1 cellular context compared by ENCODE assay signal in the genomic region with DNA sequence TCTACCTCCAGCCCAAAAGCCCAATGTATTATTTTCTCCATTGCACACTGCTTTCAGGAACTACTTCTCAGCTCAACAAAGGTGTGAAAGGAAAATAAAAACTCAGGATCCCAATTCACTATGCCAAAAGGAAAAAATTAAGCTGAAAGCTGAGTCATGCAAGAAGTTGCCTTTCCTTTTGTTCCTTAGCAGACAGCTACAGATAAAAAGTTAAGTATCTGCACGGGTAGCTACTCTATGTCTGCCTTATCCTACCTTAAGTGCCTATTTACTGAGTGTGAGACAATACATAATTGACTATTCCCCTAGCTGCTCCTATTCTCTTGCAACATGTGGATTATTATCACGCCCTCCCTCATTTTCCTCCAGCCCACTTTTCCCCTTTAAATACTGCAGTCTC.
TF ChIP-seq lines count a peak whose summit lies in the region.

No MANE protein-coding gene starts in this region.

TF ChIP-seq in K562, 482 proteins besides CTCF, POLR2A, EP300 and RAD21 (continued from another document):
- TF ChIP-seq, protein P1, sequence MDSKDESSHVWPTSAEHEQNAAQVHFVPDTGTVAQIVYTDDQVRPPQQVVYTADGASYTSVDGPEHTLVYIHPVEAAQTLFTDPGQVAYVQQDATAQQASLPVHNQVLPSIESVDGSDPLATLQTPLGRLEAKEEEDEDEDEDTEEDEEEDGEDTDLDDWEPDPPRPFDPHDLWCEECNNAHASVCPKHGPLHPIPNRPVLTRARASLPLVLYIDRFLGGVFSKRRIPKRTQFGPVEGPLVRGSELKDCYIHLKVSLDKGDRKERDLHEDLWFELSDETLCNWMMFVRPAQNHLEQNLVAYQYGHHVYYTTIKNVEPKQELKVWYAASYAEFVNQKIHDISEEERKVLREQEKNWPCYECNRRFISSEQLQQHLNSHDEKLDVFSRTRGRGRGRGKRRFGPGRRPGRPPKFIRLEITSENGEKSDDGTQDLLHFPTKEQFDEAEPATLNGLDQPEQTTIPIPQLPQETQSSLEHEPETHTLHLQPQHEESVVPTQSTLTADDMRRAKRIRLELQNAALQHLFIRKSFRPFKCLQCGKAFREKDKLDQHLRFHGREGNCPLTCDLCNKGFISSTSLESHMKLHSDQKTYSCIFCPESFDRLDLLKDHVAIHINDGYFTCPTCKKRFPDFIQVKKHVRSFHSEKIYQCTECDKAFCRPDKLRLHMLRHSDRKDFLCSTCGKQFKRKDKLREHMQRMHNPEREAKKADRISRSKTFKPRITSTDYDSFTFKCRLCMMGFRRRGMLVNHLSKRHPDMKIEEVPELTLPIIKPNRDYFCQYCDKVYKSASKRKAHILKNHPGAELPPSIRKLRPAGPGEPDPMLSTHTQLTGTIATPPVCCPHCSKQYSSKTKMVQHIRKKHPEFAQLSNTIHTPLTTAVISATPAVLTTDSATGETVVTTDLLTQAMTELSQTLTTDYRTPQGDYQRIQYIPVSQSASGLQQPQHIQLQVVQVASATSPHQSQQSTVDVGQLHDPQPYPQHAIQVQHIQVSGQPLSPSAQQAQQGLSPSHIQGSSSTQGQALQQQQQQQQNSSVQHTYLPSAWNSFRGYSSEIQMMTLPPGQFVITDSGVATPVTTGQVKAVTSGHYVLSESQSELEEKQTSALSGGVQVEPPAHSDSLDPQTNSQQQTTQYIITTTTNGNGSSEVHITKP (IDR thresholded peaks at IDR 0.05; ENCODE audit: partially characterized antibody), result no peak
- TF ChIP-seq MCM7 (IDR thresholded peaks at IDR 0.05), result no peak
- peak; percentile 92 for TF ChIP-seq C11orf30 (IDR thresholded peaks at IDR 0.05; ENCODE audit: low read depth)
- no peak for TF ChIP-seq LARP7 (IDR thresholded peaks at IDR 0.05)
- TF ChIP-seq HSF4 (CRISPR knock-in tag; IDR thresholded peaks at IDR 0.05; ENCODE audit: borderline replicate concordance), result no peak
- TF ChIP-seq NCOA1 (IDR thresholded peaks at IDR 0.05; ENCODE audit: low read depth), result no peak
- 0 out of 2 replicates have a peak, but pooled peaks have one; percentile 23 for TF ChIP-seq TCF3 (CRISPR knock-in tag; IDR thresholded peaks at IDR 0.05)
- TF ChIP-seq EZH2 (IDR thresholded peaks at IDR 0.05; ENCODE audit: borderline replicate concordance, low read depth, low read length), result no peak
- TF ChIP-seq ZNF212 (CRISPR knock-in tag; IDR thresholded peaks at IDR 0.05), result no peak
- TF ChIP-seq, protein P2, sequence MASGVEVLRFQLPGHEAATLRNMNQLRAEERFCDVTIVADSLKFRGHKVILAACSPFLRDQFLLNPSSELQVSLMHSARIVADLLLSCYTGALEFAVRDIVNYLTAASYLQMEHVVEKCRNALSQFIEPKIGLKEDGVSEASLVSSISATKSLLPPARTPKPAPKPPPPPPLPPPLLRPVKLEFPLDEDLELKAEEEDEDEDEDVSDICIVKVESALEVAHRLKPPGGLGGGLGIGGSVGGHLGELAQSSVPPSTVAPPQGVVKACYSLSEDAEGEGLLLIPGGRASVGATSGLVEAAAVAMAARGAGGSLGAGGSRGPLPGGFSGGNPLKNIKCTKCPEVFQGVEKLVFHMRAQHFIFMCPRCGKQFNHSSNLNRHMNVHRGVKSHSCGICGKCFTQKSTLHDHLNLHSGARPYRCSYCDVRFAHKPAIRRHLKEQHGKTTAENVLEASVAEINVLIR (CRISPR knock-in tag; IDR thresholded peaks at IDR 0.05), result no peak
- TF ChIP-seq U2AF2 (optimal IDR thresholded peaks at IDR 0.05; ENCODE audit: low read depth, low read length), result no peak
- peak; percentile 94 for TF ChIP-seq NFE2 (IDR thresholded peaks at IDR 0.05; ENCODE audit: low read depth)
- no peak for TF ChIP-seq TAF7 (tag; IDR thresholded peaks at IDR 0.05)
- TF ChIP-seq SMARCA4 (IDR thresholded peaks at IDR 0.05), result peak; percentile 86
- TF ChIP-seq, protein P3, sequence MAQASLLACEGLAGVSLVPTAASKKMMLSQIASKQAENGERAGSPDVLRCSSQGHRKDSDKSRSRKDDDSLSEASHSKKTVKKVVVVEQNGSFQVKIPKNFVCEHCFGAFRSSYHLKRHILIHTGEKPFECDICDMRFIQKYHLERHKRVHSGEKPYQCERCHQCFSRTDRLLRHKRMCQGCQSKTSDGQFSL (CRISPR knock-in tag; IDR thresholded peaks at IDR 0.05), result no peak
- TF ChIP-seq, protein P3 (tag; IDR thresholded peaks at IDR 0.05), result no peak
- no peak for TF ChIP-seq ZNF121 (CRISPR knock-in tag; conservative IDR thresholded peaks at IDR 0.05)
- TF ChIP-seq L3MBTL2 (IDR thresholded peaks at IDR 0.05), result peak; percentile 31; the same call in 1 of the 2 replicates
- TF ChIP-seq PML (IDR thresholded peaks at IDR 0.05; ENCODE audit: low read length), result no peak
- TF ChIP-seq KHSRP (IDR thresholded peaks at IDR 0.05), result no peak
- no peak for TF ChIP-seq NELFE (IDR thresholded peaks at IDR 0.05; ENCODE audit: insufficient read depth, insufficient read length)
- TF ChIP-seq SIN3A (IDR thresholded peaks at IDR 0.05; ENCODE audit: borderline replicate concordance in 2 of 2, control insufficient read depth in 1 of 2, low read depth in 2 of 2, low read length in 2 of 2), result no peak
- TF ChIP-seq, protein P4, sequence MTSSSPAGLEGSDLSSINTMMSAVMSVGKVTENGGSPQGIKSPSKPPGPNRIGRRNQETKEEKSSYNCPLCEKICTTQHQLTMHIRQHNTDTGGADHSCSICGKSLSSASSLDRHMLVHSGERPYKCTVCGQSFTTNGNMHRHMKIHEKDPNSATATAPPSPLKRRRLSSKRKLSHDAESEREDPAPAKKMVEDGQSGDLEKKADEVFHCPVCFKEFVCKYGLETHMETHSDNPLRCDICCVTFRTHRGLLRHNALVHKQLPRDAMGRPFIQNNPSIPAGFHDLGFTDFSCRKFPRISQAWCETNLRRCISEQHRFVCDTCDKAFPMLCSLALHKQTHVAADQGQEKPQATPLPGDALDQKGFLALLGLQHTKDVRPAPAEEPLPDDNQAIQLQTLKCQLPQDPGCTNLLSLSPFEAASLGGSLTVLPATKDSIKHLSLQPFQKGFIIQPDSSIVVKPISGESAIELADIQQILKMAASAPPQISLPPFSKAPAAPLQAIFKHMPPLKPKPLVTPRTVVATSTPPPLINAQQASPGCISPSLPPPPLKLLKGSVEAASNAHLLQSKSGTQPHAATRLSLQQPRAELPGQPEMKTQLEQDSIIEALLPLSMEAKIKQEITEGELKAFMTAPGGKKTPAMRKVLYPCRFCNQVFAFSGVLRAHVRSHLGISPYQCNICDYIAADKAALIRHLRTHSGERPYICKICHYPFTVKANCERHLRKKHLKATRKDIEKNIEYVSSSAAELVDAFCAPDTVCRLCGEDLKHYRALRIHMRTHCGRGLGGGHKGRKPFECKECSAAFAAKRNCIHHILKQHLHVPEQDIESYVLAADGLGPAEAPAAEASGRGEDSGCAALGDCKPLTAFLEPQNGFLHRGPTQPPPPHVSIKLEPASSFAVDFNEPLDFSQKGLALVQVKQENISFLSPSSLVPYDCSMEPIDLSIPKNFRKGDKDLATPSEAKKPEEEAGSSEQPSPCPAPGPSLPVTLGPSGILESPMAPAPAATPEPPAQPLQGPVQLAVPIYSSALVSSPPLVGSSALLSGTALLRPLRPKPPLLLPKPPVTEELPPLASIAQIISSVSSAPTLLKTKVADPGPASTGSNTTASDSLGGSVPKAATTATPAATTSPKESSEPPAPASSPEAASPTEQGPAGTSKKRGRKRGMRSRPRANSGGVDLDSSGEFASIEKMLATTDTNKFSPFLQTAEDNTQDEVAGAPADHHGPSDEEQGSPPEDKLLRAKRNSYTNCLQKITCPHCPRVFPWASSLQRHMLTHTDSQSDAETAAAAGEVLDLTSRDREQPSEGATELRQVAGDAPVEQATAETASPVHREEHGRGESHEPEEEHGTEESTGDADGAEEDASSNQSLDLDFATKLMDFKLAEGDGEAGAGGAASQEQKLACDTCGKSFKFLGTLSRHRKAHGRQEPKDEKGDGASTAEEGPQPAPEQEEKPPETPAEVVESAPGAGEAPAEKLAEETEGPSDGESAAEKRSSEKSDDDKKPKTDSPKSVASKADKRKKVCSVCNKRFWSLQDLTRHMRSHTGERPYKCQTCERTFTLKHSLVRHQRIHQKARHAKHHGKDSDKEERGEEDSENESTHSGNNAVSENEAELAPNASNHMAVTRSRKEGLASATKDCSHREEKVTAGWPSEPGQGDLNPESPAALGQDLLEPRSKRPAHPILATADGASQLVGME (CRISPR knock-in tag; IDR thresholded peaks at IDR 0.05), result no peak
- TF ChIP-seq NR2F6 (CRISPR knock-in tag; IDR thresholded peaks at IDR 0.05), result no peak
- TF ChIP-seq HDAC8 (tag; IDR thresholded peaks at IDR 0.05), result no peak
- no peak for TF ChIP-seq RBBP5 (IDR thresholded peaks at IDR 0.05; ENCODE audit: borderline replicate concordance, insufficient read depth, low read length, poor library complexity, severe bottlenecking)
- TF ChIP-seq PURB (CRISPR knock-in tag; IDR thresholded peaks at IDR 0.05; ENCODE audit: low read depth), result no peak
- peak; percentile 82 for TF ChIP-seq DPF2 (IDR thresholded peaks at IDR 0.05)
- TF ChIP-seq, protein P5, sequence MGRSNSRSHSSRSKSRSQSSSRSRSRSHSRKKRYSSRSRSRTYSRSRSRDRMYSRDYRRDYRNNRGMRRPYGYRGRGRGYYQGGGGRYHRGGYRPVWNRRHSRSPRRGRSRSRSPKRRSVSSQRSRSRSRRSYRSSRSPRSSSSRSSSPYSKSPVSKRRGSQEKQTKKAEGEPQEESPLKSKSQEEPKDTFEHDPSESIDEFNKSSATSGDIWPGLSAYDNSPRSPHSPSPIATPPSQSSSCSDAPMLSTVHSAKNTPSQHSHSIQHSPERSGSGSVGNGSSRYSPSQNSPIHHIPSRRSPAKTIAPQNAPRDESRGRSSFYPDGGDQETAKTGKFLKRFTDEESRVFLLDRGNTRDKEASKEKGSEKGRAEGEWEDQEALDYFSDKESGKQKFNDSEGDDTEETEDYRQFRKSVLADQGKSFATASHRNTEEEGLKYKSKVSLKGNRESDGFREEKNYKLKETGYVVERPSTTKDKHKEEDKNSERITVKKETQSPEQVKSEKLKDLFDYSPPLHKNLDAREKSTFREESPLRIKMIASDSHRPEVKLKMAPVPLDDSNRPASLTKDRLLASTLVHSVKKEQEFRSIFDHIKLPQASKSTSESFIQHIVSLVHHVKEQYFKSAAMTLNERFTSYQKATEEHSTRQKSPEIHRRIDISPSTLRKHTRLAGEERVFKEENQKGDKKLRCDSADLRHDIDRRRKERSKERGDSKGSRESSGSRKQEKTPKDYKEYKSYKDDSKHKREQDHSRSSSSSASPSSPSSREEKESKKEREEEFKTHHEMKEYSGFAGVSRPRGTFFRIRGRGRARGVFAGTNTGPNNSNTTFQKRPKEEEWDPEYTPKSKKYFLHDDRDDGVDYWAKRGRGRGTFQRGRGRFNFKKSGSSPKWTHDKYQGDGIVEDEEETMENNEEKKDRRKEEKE (IDR thresholded peaks at IDR 0.05; ENCODE audit: borderline replicate concordance in 1 of 2, control insufficient read depth in 1 of 2, low read depth in 2 of 2, low read length in 1 of 2), result no peak
- TF ChIP-seq, protein P6, sequence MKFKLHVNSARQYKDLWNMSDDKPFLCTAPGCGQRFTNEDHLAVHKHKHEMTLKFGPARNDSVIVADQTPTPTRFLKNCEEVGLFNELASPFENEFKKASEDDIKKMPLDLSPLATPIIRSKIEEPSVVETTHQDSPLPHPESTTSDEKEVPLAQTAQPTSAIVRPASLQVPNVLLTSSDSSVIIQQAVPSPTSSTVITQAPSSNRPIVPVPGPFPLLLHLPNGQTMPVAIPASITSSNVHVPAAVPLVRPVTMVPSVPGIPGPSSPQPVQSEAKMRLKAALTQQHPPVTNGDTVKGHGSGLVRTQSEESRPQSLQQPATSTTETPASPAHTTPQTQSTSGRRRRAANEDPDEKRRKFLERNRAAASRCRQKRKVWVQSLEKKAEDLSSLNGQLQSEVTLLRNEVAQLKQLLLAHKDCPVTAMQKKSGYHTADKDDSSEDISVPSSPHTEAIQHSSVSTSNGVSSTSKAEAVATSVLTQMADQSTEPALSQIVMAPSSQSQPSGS (CRISPR knock-in tag; IDR thresholded peaks at IDR 0.05), result no peak
